Comparison of ENCODE assay signal across 9 cellular contexts in the genomic region with DNA sequence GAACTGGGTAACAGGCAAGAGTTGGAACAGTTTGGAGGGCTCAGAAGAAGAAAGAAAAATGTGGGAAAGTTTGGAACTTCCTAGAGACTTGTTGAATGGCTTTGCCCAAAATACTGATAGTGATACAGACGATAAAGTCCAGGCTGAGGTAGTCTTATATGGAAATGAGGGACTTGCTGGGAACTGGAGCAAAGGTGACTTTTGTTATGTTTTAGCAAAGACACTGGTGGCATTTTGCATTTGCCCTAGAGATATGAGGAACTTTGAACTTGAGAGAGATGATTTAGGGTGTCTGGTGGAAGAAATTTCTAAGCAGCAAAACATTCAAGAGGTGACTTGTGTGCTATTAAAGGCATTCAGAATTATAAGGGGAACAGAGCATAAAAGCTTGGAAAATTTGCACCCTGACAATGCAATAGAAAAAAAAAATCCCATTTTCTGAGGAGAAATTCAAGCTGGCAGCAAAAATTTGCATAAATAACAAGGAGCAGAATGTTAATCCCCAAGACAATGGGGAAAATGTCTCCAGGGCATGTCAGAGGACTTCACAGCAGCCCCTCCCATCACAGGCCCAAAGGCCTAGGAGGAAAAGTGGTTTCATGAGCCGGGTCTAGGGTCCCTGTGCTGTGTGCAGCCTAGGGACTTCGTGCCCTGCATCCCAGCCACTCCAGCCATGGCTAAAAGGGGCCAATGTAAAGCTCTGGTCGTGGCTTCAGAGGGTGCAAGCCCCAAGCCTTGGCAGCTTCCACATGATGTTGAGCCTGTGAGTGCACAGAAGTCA. TPM values are rescaled to one million over a fixed set of nuclear protein-coding genes. Genes with fewer than 3 reads are reported as not detected.
"Had no signal": no experiment of that assay in that cellular context is flagged by ENCODE, and none has a peak within 500 bp of the region (broad histone marks: within the 10 kb centered on the region; RNA-seq: fewer than 3 reads in every experiment).

No MANE protein-coding gene starts in this region.

RNA-seq across cellular contexts. Expression of gene MT1E, which starts 3.7 kb away (rescaled TPM):
- total RNA-seq: OCI-LY7, PC-3, SJCRH30 had no signal

RNA-seq across cellular contexts. Expression of gene MT1M, which starts 10.6 kb away (rescaled TPM):
- total RNA-seq: HT1080, K562, MCF 10A, OCI-LY7, SJCRH30 had no signal
- polyA plus RNA-seq: IgD-negative memory B cell, K562 had no signal

RNA-seq across cellular contexts. Expression of gene MT1A, which starts 16.6 kb away (rescaled TPM):
- total RNA-seq: HT1080, K562, MCF 10A, OCI-LY7, PC-3, SJCRH30 had no signal
- polyA plus RNA-seq: IgD-negative memory B cell had no signal

RNA-seq across cellular contexts. Expression of gene MT1B, which starts 29.8 kb away (rescaled TPM):
- total RNA-seq: HT1080, K562, MCF 10A, OCI-LY7, PC-3, Right ventricle myocardium inferior, RPMI7951, SJCRH30 had no signal
- polyA plus RNA-seq: IgD-negative memory B cell, K562 had no signal
